Comparison of ENCODE assay signal across 9 cellular contexts in the genomic region with DNA sequence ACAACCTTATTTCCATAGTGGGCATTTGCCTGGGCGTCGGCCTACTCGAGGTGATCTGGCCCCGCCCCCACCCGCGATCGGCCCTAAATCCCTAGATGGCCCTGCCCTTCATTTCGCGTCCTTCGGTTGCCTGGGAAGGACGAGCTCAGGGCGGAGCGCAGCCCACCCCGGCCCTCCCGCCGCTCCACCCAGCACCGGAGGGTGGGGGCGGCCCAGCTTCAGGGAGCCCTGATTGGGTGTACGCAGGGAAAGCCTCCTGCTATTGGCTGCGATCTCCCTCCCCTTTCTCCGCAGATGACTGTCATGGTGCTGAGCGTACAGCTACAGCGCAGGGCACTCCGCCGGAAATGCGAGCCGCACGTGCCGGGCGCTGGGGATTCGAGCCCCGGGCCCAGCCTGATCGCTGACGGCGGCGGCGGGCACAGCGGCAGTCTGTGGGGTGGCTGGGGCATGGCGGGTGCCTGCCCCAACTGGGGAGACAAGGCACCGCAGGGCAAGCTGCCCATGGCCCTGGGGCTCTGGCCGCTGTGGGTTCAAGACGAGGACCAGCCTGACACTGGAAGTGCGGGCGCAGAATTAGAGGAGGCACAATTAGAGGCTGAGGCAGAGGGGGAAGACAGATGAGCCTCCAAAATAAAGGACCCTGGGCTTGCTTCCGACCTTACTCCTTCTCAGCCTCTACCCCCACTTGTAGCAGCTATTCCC. TPM values are rescaled to one million over a fixed set of nuclear protein-coding genes. Genes with fewer than 3 reads are reported as not detected.
DNase-seq lines count a peak whose midpoint lies in the region; ATAC-seq, FAIRE-seq and TF ChIP-seq lines count a peak whose summit lies in the region.
"Had no signal": no experiment of that assay in that cellular context is flagged by ENCODE, and none has a peak within 500 bp of the region (broad histone marks: within the 10 kb centered on the region; RNA-seq: fewer than 3 reads in every experiment).

No MANE protein-coding gene starts in this region.

- FAIRE-seq in D721Med (lab: Jason Lieb, UNC), result no peak
- peak; percentile 81 for FAIRE-seq in endothelial cell of umbilical vein (lab: Jason Lieb, UNC)

- H3K79me2 ChIP-seq in endothelial cell of umbilical vein (ENCODE audit: control insufficient read depth, insufficient read depth, low read length), result no peaks in the 10 kb centered on the region

- no peak for TF ChIP-seq CTCF in D721Med (IDR thresholded peaks at IDR 0.05; ENCODE audit: insufficient read depth, missing control alignments)
- TF ChIP-seq CTCF in endothelial cell of umbilical vein (IDR thresholded peaks at IDR 0.05; ENCODE audit: extremely low read depth in 1 of 2, insufficient read depth in 1 of 2, low read depth in 1 of 2, low read length in 2 of 2), result no peak
- no peak for TF ChIP-seq CTCF in lung (IDR thresholded peaks at IDR 0.05; ENCODE audit: control extremely low read depth, extremely low read depth)
- no peak for TF ChIP-seq CTCF in tibial artery (IDR thresholded peaks at IDR 0.05)

- H3K4me1 ChIP-seq in endothelial cell of umbilical vein (ENCODE audit: control insufficient read depth, extremely low read depth, insufficient read depth, low read length) (peaks cover 15% of the 10 kb centered on the region), lung (ENCODE audit: control insufficient read depth in 2 of 2, insufficient read depth in 2 of 2, low read length in 2 of 2) (peaks cover 5 to 9% of the 10 kb centered on the region in 2 donors), tibial artery (peaks cover 0 to 30% (median 18%) of the 10 kb centered on the region in 4 donors)

- H3K27ac ChIP-seq in endothelial cell of umbilical vein (ENCODE audit: insufficient read depth, low read depth, low read length), result no peak overlapping the region
- peak overlapping the region; percentile 63 to 94 for H3K27ac ChIP-seq in lung (ENCODE audit: low read depth in 1 of 2, low read length in 1 of 2)
- peak overlapping the region; percentile 85 to 96 for H3K27ac ChIP-seq in tibial artery
- H3K27ac ChIP-seq: HL-60 had no signal

- BruUV-seq in endothelial cell of umbilical vein (replicated peaks; lab: Mats Ljungman, UMichigan), result no TSS peak

- no peaks in the 10 kb centered on the region for H3K9me1 ChIP-seq in endothelial cell of umbilical vein (replicated peaks; ENCODE audit: control insufficient read depth, extremely low read depth, insufficient read depth, low read length)

- POLR2A ChIA-PET in endothelial cell of umbilical vein (lab: Charles Lee), result no interaction called here

- peak; percentile 83 for DNase-seq in D721Med (ENCODE audit: insufficient read length, low spot score)
- peak; percentile 84 to 87 for DNase-seq in NCI-H526 (lab: John Stamatoyannopoulos, UW)
- peak; percentile 84 for DNase-seq in endothelial cell of umbilical vein (ENCODE audit: low read depth, low spot score)
- DNase-seq in lung (ENCODE audit: low spot score), result peak; percentile 90
- DNase-seq in tibial artery, result peak; percentile 91 to 97
- DNase-seq in GOT3 (lab: John Stamatoyannopoulos, UW), result no peak
- DNase-seq in UCSD-AML1 (lab: John Stamatoyannopoulos, UW; ENCODE audit: unreplicated experiment), result no peak
- no peak for DNase-seq in activated CD4-positive, alpha-beta T cell treated with anti-CD3 and anti-CD28 coated beads for 4 hours

- no peaks in the 10 kb centered on the region for H3K27me3 ChIP-seq in endothelial cell of umbilical vein (ENCODE audit: control insufficient read depth in 2 of 2, insufficient read depth in 2 of 2, low read length in 2 of 2)
- H3K27me3 ChIP-seq in lung (ENCODE audit: control insufficient read depth, insufficient read depth), result no peaks in the 10 kb centered on the region
- no peaks in the 10 kb centered on the region for H3K27me3 ChIP-seq in tibial artery

- no peak overlapping the region for H2AFZ ChIP-seq in endothelial cell of umbilical vein (ENCODE audit: low read depth, low read length)

- H3K9me3 ChIP-seq in endothelial cell of umbilical vein (replicated peaks; ENCODE audit: control insufficient read depth, insufficient read depth, low read length) (no peaks in the 10 kb centered on the region), lung (ENCODE audit: control insufficient read depth in 2 of 2, insufficient read depth in 1 of 2, low read length in 1 of 2) (no peaks in the 10 kb centered on the region), tibial artery (no peaks in the 10 kb centered on the region)

- H3K9ac ChIP-seq in endothelial cell of umbilical vein (replicated peaks; ENCODE audit: extremely low read depth, insufficient read depth, low read length), result no peak overlapping the region

- H3K4me3 ChIP-seq in endothelial cell of umbilical vein (replicated peaks in 1 of 3; ENCODE audit: insufficient read depth in 1 of 3, low read depth in 1 of 3, low read length in 3 of 3) (no peak overlapping the region), lung (peak overlapping the region; percentile 19), tibial artery (peak overlapping the region; percentile 52 to 77)

- CTCF ChIA-PET in endothelial cell of umbilical vein (lab: Charles Lee), result interaction anchor here (0.6 to 3.5 kb wide), 4 partner anchors 12 to 113 kb away, joined by 3 to 15 read pairs (median 5); no protein-coding TSS in a partner anchor

- H3K36me3 ChIP-seq in endothelial cell of umbilical vein (ENCODE audit: control insufficient read depth in 2 of 2, extremely low read depth in 1 of 2, insufficient read depth in 2 of 2, low read length in 2 of 2) (peaks cover 6 to 25% of the 10 kb centered on the region in 2 experiments), lung (ENCODE audit: control insufficient read depth in 2 of 2, insufficient read depth in 2 of 2, low read length in 2 of 2) (peaks cover 9 to 22% of the 10 kb centered on the region in 2 donors), tibial artery (peaks cover 32 to 52% (median 35%) of the 10 kb centered on the region in 3 donors)

- no peak overlapping the region for H3K4me2 ChIP-seq in endothelial cell of umbilical vein (ENCODE audit: insufficient read depth, low read length)

- no peaks in the 10 kb centered on the region for H4K20me1 ChIP-seq in endothelial cell of umbilical vein (replicated peaks; ENCODE audit: control insufficient read depth, extremely low read depth, insufficient read depth, low read length)

- intact Hi-C loops in endothelial cell of umbilical vein (cut with micrococcal nuclease), result loop anchor here (1.0 kb wide), 1 partner anchor 22 kb away; no protein-coding TSS in a partner anchor
- intact Hi-C loops in tibial artery (cut with DNase I; ENCODE audit: low total_unique reads), result loop anchor here (10.0 kb wide), 1 partner anchor 75 kb away; no protein-coding TSS in a partner anchor

- dilution Hi-C loops in endothelial cell of umbilical vein (cut with MboI; ENCODE audit: extremely low pct_ligation_motif_present, low sequenced_read_pairs), result no loop called here

- peak; percentile 86 for ATAC-seq in lung (ENCODE audit: insufficient read depth, low FRiP score)

- peak; percentile 15 for TF ChIP-seq POLR2A in endothelial cell of umbilical vein (IDR thresholded peaks at IDR 0.05; ENCODE audit: low read depth, low read length)

- 28 to 61% methylated on average over 45 of the region's 45 CpGs for WGBS in lung, 2 donors

RNA-seq across cellular contexts. Expression of a gene that starts 4.3 kb away (rescaled TPM):
- total RNA-seq in endothelial cell of umbilical vein (not detected in 2 replicates), lung (10 to 100 TPM; 33.9 to 65.1 TPM)
- polyA plus RNA-seq in endothelial cell of umbilical vein (not detected in 2 replicates), lung (100 to 1,000 TPM in 1 of 2 donors, 10 to 100 TPM in 1; 37.2 to 154 TPM)
- not detected in 2 replicates for polyA plus RNA-seq in endothelial cell of umbilical vein (2011; cell fraction: cytosol; rRNA removed)
- polyA plus RNA-seq in endothelial cell of umbilical vein (2011; cell fraction: nucleus; rRNA removed), result not detected in 2 replicates
- 2.4 and 23.0 TPM in 2 replicates for polyA plus RNA-seq in endothelial cell of umbilical vein (2012)
- polyA minus RNA-seq in endothelial cell of umbilical vein, result 0.17 TPM in 1 of 2 replicates, not detected in the other
- polyA minus RNA-seq in endothelial cell of umbilical vein (2011; cell fraction: cytosol; rRNA and poly(A)+ RNA removed), result not detected
- polyA minus RNA-seq in endothelial cell of umbilical vein (2011; cell fraction: nucleus; rRNA and poly(A)+ RNA removed), result not detected in 2 replicates

RNA-seq across cellular contexts. Expression of a gene that starts 14.5 kb away (rescaled TPM):
- 1.6 and 3.6 TPM in 2 replicates for total RNA-seq in endothelial cell of umbilical vein
- 0.72 and 1.1 TPM in 2 replicates for polyA plus RNA-seq in endothelial cell of umbilical vein
- 0.23 and 0.28 TPM in 2 replicates for polyA plus RNA-seq in endothelial cell of umbilical vein (2011; cell fraction: cytosol; rRNA removed)
- 5.1 and 5.2 TPM in 2 replicates for polyA plus RNA-seq in endothelial cell of umbilical vein (2011; cell fraction: nucleus; rRNA removed)
- polyA plus RNA-seq in endothelial cell of umbilical vein (2012), result 0.96 and 1.9 TPM in 2 replicates
- polyA minus RNA-seq in endothelial cell of umbilical vein, result 2.0 and 5.3 TPM in 2 replicates
- polyA minus RNA-seq in endothelial cell of umbilical vein (2011; cell fraction: cytosol; rRNA and poly(A)+ RNA removed), result 1.3 TPM
- polyA minus RNA-seq in endothelial cell of umbilical vein (2011; cell fraction: nucleus; rRNA and poly(A)+ RNA removed), result 2.3 and 5.9 TPM in 2 replicates
- total RNA-seq in lung, result 1 to 10 TPM; 1.8 to 2.5 TPM
- 1 to 10 TPM in 1 of 2 donors, under 1 TPM in 1; 0.93 to 2.4 TPM for polyA plus RNA-seq in lung

RNA-seq across cellular contexts. Expression of a gene that starts 22.7 kb away (rescaled TPM):
- total RNA-seq in endothelial cell of umbilical vein (89.4 and 93.3 TPM in 2 replicates), lung (10 to 100 TPM; 31.4 to 40.0 TPM)
- polyA plus RNA-seq in endothelial cell of umbilical vein (60.3 and 60.9 TPM in 2 replicates), lung (10 to 100 TPM; 21.9 to 31.5 TPM)
- polyA plus RNA-seq in endothelial cell of umbilical vein (2011; cell fraction: cytosol; rRNA removed), result 57.3 and 61.7 TPM in 2 replicates
- polyA plus RNA-seq in endothelial cell of umbilical vein (2011; cell fraction: nucleus; rRNA removed), result 61.3 and 76.0 TPM in 2 replicates
- polyA plus RNA-seq in endothelial cell of umbilical vein (2012), result 81.7 and 84.9 TPM in 2 replicates
- 65.8 and 75.7 TPM in 2 replicates for polyA minus RNA-seq in endothelial cell of umbilical vein
- 9.7 TPM for polyA minus RNA-seq in endothelial cell of umbilical vein (2011; cell fraction: cytosol; rRNA and poly(A)+ RNA removed)
- 30.4 and 32.5 TPM in 2 replicates for polyA minus RNA-seq in endothelial cell of umbilical vein (2011; cell fraction: nucleus; rRNA and poly(A)+ RNA removed)

RNA-seq across cellular contexts. Expression of a gene that starts 24.2 kb away (rescaled TPM):
- total RNA-seq in endothelial cell of umbilical vein (not detected in 2 replicates), lung (under 1 TPM; 0.85 to 0.95 TPM)
- polyA plus RNA-seq in endothelial cell of umbilical vein (0.21 and 0.35 TPM in 2 replicates), lung (under 1 TPM; 0.58 to 0.91 TPM)
- 0.17 and 0.35 TPM in 2 replicates for polyA plus RNA-seq in endothelial cell of umbilical vein (2011; cell fraction: cytosol; rRNA removed)
- polyA plus RNA-seq in endothelial cell of umbilical vein (2011; cell fraction: nucleus; rRNA removed), result 0.41 TPM in 1 of 2 replicates, not detected in the other
- polyA plus RNA-seq in endothelial cell of umbilical vein (2012), result 0.32 and 0.89 TPM in 2 replicates
- 0.29 TPM in 1 of 2 replicates, not detected in the other for polyA minus RNA-seq in endothelial cell of umbilical vein
- polyA minus RNA-seq in endothelial cell of umbilical vein (2011; cell fraction: cytosol; rRNA and poly(A)+ RNA removed), result not detected
- polyA minus RNA-seq in endothelial cell of umbilical vein (2011; cell fraction: nucleus; rRNA and poly(A)+ RNA removed), result not detected in 2 replicates

RNA-seq across cellular contexts. Expression of a gene that starts 48.5 kb away (rescaled TPM):
- not detected in 2 replicates for total RNA-seq in endothelial cell of umbilical vein
- 0.03 TPM in 1 of 2 replicates, not detected in the other for polyA plus RNA-seq in endothelial cell of umbilical vein
- 0.06 TPM in 1 of 2 replicates, not detected in the other for polyA plus RNA-seq in endothelial cell of umbilical vein (2011; cell fraction: cytosol; rRNA removed)
- not detected in 2 replicates for polyA plus RNA-seq in endothelial cell of umbilical vein (2011; cell fraction: nucleus; rRNA removed)
- polyA plus RNA-seq in endothelial cell of umbilical vein (2012), result not detected in 2 replicates
- not detected in 2 replicates for polyA minus RNA-seq in endothelial cell of umbilical vein
- not detected for polyA minus RNA-seq in endothelial cell of umbilical vein (2011; cell fraction: cytosol; rRNA and poly(A)+ RNA removed)
- not detected in 2 replicates for polyA minus RNA-seq in endothelial cell of umbilical vein (2011; cell fraction: nucleus; rRNA and poly(A)+ RNA removed)
- 1 to 10 TPM in 1 of 2 donors, not detected in 1; 2.9 TPM for total RNA-seq in lung
- polyA plus RNA-seq in lung, result 1 to 10 TPM in 1 of 2 donors, under 1 TPM in 1; 0.52 to 1.5 TPM

Comparison
In these comparisons a context has a peak if more than half of its experiments do, and no peak if none do; other contexts are left out.
1. DNase-seq: peak in D721Med (single experiment), NCI-H526 (2 of 2), endothelial cell of umbilical vein (single experiment), lung (single experiment) and tibial artery (2 of 2); none in GOT3 (single experiment), UCSD-AML1 (single experiment) and activated CD4-positive, alpha-beta T cell treated with anti-CD3 and anti-CD28 coated beads for 4 hours (0 of 2).
2. H3K4me3 ChIP-seq: peak in lung (single experiment) and tibial artery (2 of 2); none in endothelial cell of umbilical vein (0 of 3).
3. RNA of a gene that starts 4.3 kb away (total RNA-seq): 33.9 to 65.1 TPM in lung; not detected in endothelial cell of umbilical vein; every median in the first group is over 10 times any median in the second.